In genomic region chr6:139152088-139152891, GRCh38 we compare ENCODE assay signal across 13 cellular contexts. TPM values are rescaled to one million over a fixed set of nuclear protein-coding genes. Genes with fewer than 3 reads are reported as not detected.
A peak's percentile ranks its signal among the peaks of the same experiment; 100 is the strongest.
DNase-seq lines count a peak whose midpoint lies in the region; ATAC-seq and TF ChIP-seq lines count a peak whose summit lies in the region.
"Had no signal": no experiment of that assay in that cellular context is flagged by ENCODE, and none has a peak within 500 bp of the region (broad histone marks: within the 10 kb centered on the region; RNA-seq: fewer than 3 reads in every experiment).

No MANE protein-coding gene starts in this region.

- H3K4me3 Mint-ChIP-seq in CD4-positive, CD25-positive, alpha-beta regulatory T cell = peak overlapping the region; percentile 61 to 80 (median 76)
- peak overlapping the region; percentile 97 for H3K4me3 Mint-ChIP-seq in activated T-helper 17 cell treated with anti-CD3 and anti-CD28 coated beads, Interleukin-2, amount 50 U/mL, for 72 hours

- DNase-seq in CD4-positive, CD25-positive, alpha-beta regulatory T cell = peak in 1 of 3 donors; percentile 47
- peak; percentile 66 for DNase-seq in left kidney (ENCODE audit: low read depth, low spot score)
- no peak for DNase-seq in HAP-1 (ENCODE audit: low spot score in 2 of 2)
- no peak for DNase-seq in stimulated activated naive CD4-positive, alpha-beta T cell treated with Interleukin-2 at 50 U/mL for 16 hours (lab: John Stamatoyannopoulos, UW)
- DNase-seq in DMS153 treated with DMSO at 0.1 percent for 48 hours (lab: John Stamatoyannopoulos, UW; ENCODE audit: unreplicated experiment) = no peak
- DNase-seq: NCI-H446 treated with DMSO at 0.1 percent for 48 hours, SHP77 treated with DMSO at 0.1 percent for 48 hours had no signal

- no peaks in the 10 kb centered on the region for H3K27me3 ChIP-seq in CD4-positive, CD25-positive, alpha-beta regulatory T cell (ENCODE audit: control insufficient read depth, insufficient read depth, low read length)
- H3K27me3 ChIP-seq in HAP-1 (ENCODE audit: low read depth) = no peaks in the 10 kb centered on the region
- H3K27me3 ChIP-seq: vagina had no signal

- peak overlapping the region; percentile 79 for H3K4me3 ChIP-seq in CD4-positive, CD25-positive, alpha-beta regulatory T cell (ENCODE audit: low read depth, low read length)
- no peak overlapping the region for H3K4me3 ChIP-seq in HEK293 (ENCODE audit: low read depth, low read length)
- no peak overlapping the region for H3K4me3 ChIP-seq in HAP-1
- H3K4me3 ChIP-seq: skin epidermis, vagina had no signal

- in situ Hi-C loops in HAP-1 (cut with MboI; ENCODE audit: low sequenced_read_pairs) = no loop called here

- CTCF ChIA-PET in HEK293 (lab: Yijun Ruan, JAX) = interaction anchor here (0.9 kb wide), 1 partner anchor 212 kb away, joined by 3 read pairs; no protein-coding TSS in a partner anchor

- POLR2A ChIA-PET in HEK293 (lab: Yijun Ruan, JAX) = interaction anchor here (0.7 to 1.2 kb wide), 2 partner anchors 11 to 653 kb away, joined by 3 to 4 read pairs; partner anchors contain the start of gene NHSL1

- H3K4me1 Mint-ChIP-seq in CD4-positive, CD25-positive, alpha-beta regulatory T cell = peaks cover 66 to 88% (median 79%) of the 10 kb centered on the region in 4 donors
- peaks cover 75% of the 10 kb centered on the region for H3K4me1 Mint-ChIP-seq in activated T-helper 17 cell treated with anti-CD3 and anti-CD28 coated beads, Interleukin-2, amount 50 U/mL, for 72 hours

- H3K27me3 Mint-ChIP-seq in CD4-positive, CD25-positive, alpha-beta regulatory T cell = no peaks in the 10 kb centered on the region
- H3K27me3 Mint-ChIP-seq in activated T-helper 17 cell treated with anti-CD3 and anti-CD28 coated beads, Interleukin-2, amount 50 U/mL, for 72 hours = no peaks in the 10 kb centered on the region

- peaks cover 14% of the 10 kb centered on the region for H3K36me3 Mint-ChIP-seq in CD4-positive, CD25-positive, alpha-beta regulatory T cell
- H3K36me3 Mint-ChIP-seq in activated T-helper 17 cell treated with anti-CD3 and anti-CD28 coated beads, Interleukin-2, amount 50 U/mL, for 72 hours (ENCODE audit: low read depth) = peaks cover 78% of the 10 kb centered on the region

- no peak for TF ChIP-seq CTCF in HEK293 (tag by site-specific recombination; IDR thresholded peaks at IDR 0.05)

- no peak for ATAC-seq in CD4-positive, CD25-positive, alpha-beta regulatory T cell (ENCODE audit: low read depth in 2 of 2)
- peak; percentile 37 for ATAC-seq in activated T-helper 17 cell treated with anti-CD3 and anti-CD28 coated beads, Interleukin-2, amount 50 U/mL, for 72 hours (replicated peaks)
- no peak for ATAC-seq in esophagus mucosa
- ATAC-seq: HCT116 had no signal

- peak overlapping the region; percentile 61 for H3K27ac ChIP-seq in CD4-positive, CD25-positive, alpha-beta regulatory T cell (ENCODE audit: insufficient read depth, low read length, poor library complexity, severe bottlenecking)
- peak overlapping the region; percentile 58 for H3K27ac ChIP-seq in HEK293 (ENCODE audit: extremely low read depth, low read depth, low read length)
- H3K27ac ChIP-seq: vagina had no signal

- no peaks in the 10 kb centered on the region for H3K9me3 Mint-ChIP-seq in CD4-positive, CD25-positive, alpha-beta regulatory T cell
- no peaks in the 10 kb centered on the region for H3K9me3 Mint-ChIP-seq in activated T-helper 17 cell treated with anti-CD3 and anti-CD28 coated beads, Interleukin-2, amount 50 U/mL, for 72 hours

- H3K4me1 ChIP-seq in CD4-positive, CD25-positive, alpha-beta regulatory T cell (ENCODE audit: control insufficient read depth, insufficient read depth, low read length, poor library complexity, severe bottlenecking) = peaks cover 90% of the 10 kb centered on the region
- H3K4me1 ChIP-seq in HEK293 (ENCODE audit: control insufficient read depth, insufficient read depth, low read length) (peaks cover 43% of the 10 kb centered on the region), HAP-1 (peaks cover 23% of the 10 kb centered on the region)

- no peaks in the 10 kb centered on the region for H3K9me3 ChIP-seq in CD4-positive, CD25-positive, alpha-beta regulatory T cell (ENCODE audit: control insufficient read depth in 2 of 2, low read length in 2 of 2)
- H3K9me3 ChIP-seq in HEK293 (ENCODE audit: control insufficient read depth, insufficient read depth, low read depth, low read length) (no peaks in the 10 kb centered on the region), HAP-1 (no peaks in the 10 kb centered on the region)
- H3K9me3 ChIP-seq: vagina had no signal

- peaks cover 12% of the 10 kb centered on the region for H3K36me3 ChIP-seq in CD4-positive, CD25-positive, alpha-beta regulatory T cell (ENCODE audit: control insufficient read depth, insufficient read depth, low read length)
- peaks cover 3 to 4% of the 10 kb centered on the region in 2 experiments; a peak in 2 of 3 replicates for H3K36me3 ChIP-seq in HEK293 (ENCODE audit: control insufficient read depth in 2 of 2, insufficient read depth in 1 of 2, low read length in 2 of 2)
- no peaks in the 10 kb centered on the region for H3K36me3 ChIP-seq in HAP-1 (replicated peaks)

- peak overlapping the region; percentile 25 to 84 (median 80) for H3K27ac Mint-ChIP-seq in CD4-positive, CD25-positive, alpha-beta regulatory T cell
- H3K27ac Mint-ChIP-seq in activated T-helper 17 cell treated with anti-CD3 and anti-CD28 coated beads, Interleukin-2, amount 50 U/mL, for 72 hours = peak overlapping the region; percentile 97

TF ChIP-seq in HEK293, 187 proteins besides CTCF, POLR2A, EP300 and RAD21 (continues in another document):
- TF ChIP-seq ZNF114 (tag by site-specific recombination; IDR thresholded peaks at IDR 0.05) (no peak), ZNF18 (tag by site-specific recombination; IDR thresholded peaks at IDR 0.05) (peak; percentile 99), ZNF23 (tag by site-specific recombination; IDR thresholded peaks at IDR 0.05; ENCODE audit: borderline replicate concordance) (no peak), GLI4 (tag by site-specific recombination; IDR thresholded peaks at IDR 0.05) (no peak), ZNF600 (tag by site-specific recombination; IDR thresholded peaks at IDR 0.05) (peak; percentile 15; the same call in 1 of the 2 replicates), ZNF214 (tag by site-specific recombination; IDR thresholded peaks at IDR 0.05; ENCODE audit: borderline replicate concordance) (no peak), HOXD13 (CRISPR knock-in tag; IDR thresholded peaks at IDR 0.05; ENCODE audit: borderline replicate concordance) (no peak), ZNF677 (tag by site-specific recombination; IDR thresholded peaks at IDR 0.05) (no peak), ZNF629 (tag by site-specific recombination; IDR thresholded peaks at IDR 0.05) (peak; percentile 94), ZNF777 (tag by site-specific recombination; IDR thresholded peaks at IDR 0.05; ENCODE audit: borderline replicate concordance) (no peak), SP3 (tag by site-specific recombination; IDR thresholded peaks at IDR 0.05) (no peak), SETDB1 (IDR thresholded peaks at IDR 0.05; ENCODE audit: insufficient read length, low read length) (no peak), ZNF658 (tag by site-specific recombination; IDR thresholded peaks at IDR 0.05) (no peak), ZNF398 (tag by site-specific recombination; IDR thresholded peaks at IDR 0.05) (peak; percentile 82)

RNA-seq across cellular contexts. Expression of gene HECA, which starts 17.4 kb away (rescaled TPM):
- total RNA-seq in CD4-positive, CD25-positive, alpha-beta regulatory T cell = 165 TPM
- 1 to 10 TPM; 5.2 to 7.9 (median 6.3) TPM for polyA plus RNA-seq in CD4-positive, CD25-positive, alpha-beta regulatory T cell
- 10 to 100 TPM; 67.0 to 85.7 TPM for total RNA-seq in activated T-helper 17 cell treated with anti-CD3 and anti-CD28 coated beads, Interleukin-2, amount 50 U/mL, for 72 hours
- 23.6 TPM for total RNA-seq in esophagus mucosa
